In genomic region chr13:46698015-46698414, GRCh38 we compare ENCODE assay signal across 24 cellular contexts.
A peak's percentile ranks its signal among the peaks of the same experiment; 100 is the strongest.
DNase-seq lines count a peak whose midpoint lies in the region; ATAC-seq and TF ChIP-seq lines count a peak whose summit lies in the region.
"Had no signal": no experiment of that assay in that cellular context is flagged by ENCODE, and none has a peak within 500 bp of the region (broad histone marks: within the 10 kb centered on the region; RNA-seq: fewer than 3 reads in every experiment).

No MANE protein-coding gene starts in this region.

- H3K36me3 ChIP-seq in Karpas-422 (ENCODE audit: insufficient read depth, low read length), result no peaks in the 10 kb centered on the region
- H3K36me3 ChIP-seq: neural progenitor cell had no signal

- H4K20me1 ChIP-seq in Karpas-422 (ENCODE audit: insufficient read depth, low read depth, low read length), result no peaks in the 10 kb centered on the region

- no peak overlapping the region for H2AFZ ChIP-seq in Karpas-422 (ENCODE audit: low read length)
- H2AFZ ChIP-seq: neural progenitor cell had no signal

- ATAC-seq in left ventricle myocardium superior, result peak; percentile 91
- ATAC-seq in sciatic nerve, result peak; percentile 83
- ATAC-seq: esophagus mucosa; K562; stimulated activated effector memory CD8-positive, alpha-beta T cell treated with anti-CD3 and anti-CD28 coated beads, Interleukin-12 subunit alpha, Interleukin-12 subunit beta, amount 100 ng/mL, for 72 hours had no signal

- H3K9ac ChIP-seq in Karpas-422 (ENCODE audit: low read length), result no peak overlapping the region
- H3K9ac ChIP-seq: neural progenitor cell, SK-N-SH had no signal

- DNase-seq in coronary artery (ENCODE audit: low spot score) (peak; percentile 80), left ventricle myocardium superior (peak; percentile 74), sciatic nerve (ENCODE audit: low spot score) (peak; percentile 70), ureter (ENCODE audit: low spot score) (peak; percentile 72), DMS53 (lab: John Stamatoyannopoulos, UW) (no peak), Karpas-422 (no peak), NCI-H187 treated with DMSO at 0.1 percent for 48 hours (lab: John Stamatoyannopoulos, UW) (no peak)
- DNase-seq: ACHN; activated CD4-positive, alpha-beta T cell treated with anti-CD3 and anti-CD28 coated beads, Interleukin-2, amount 50 U/mL, for 48 hours; activated gamma-delta T cell treated with Interleukin-2 at 50 U/mL for 16 hours; activated T-cell treated with anti-CD3 and anti-CD28 coated beads, Interleukin-2, amount 50 U/mL, for 48 hours; H7; immature natural killer cell; mesenchymal stem cell; NCI-H1092 treated with DMSO at 0.1 percent for 48 hours; NCI-H1694 treated with DMSO at 0.1 percent for 48 hours; NCI-H2171; NCI-H510A; SK-N-SH; substantia nigra had no signal

- intact Hi-C loops in left ventricle myocardium superior (cut with micrococcal nuclease) (no loop called here), sciatic nerve (cut with DNase I) (no loop called here)

- no peaks in the 10 kb centered on the region for H3K79me2 ChIP-seq in Karpas-422 (ENCODE audit: low read length)

- H3K27ac ChIP-seq in coronary artery, result peak overlapping the region in 1 of 2 donors; percentile 63
- no peak overlapping the region for H3K27ac ChIP-seq in Karpas-422 (ENCODE audit: low read length)
- H3K27ac ChIP-seq: neural progenitor cell had no signal

- no peak overlapping the region for H3K4me2 ChIP-seq in Karpas-422 (ENCODE audit: low read depth, low read length, poor library complexity, severe bottlenecking)
- H3K4me2 ChIP-seq: neural progenitor cell, SK-N-SH had no signal

- no peaks in the 10 kb centered on the region for H3K27me3 ChIP-seq in Karpas-422 (ENCODE audit: low read length)
- H3K27me3 ChIP-seq: neural progenitor cell had no signal

- no peaks in the 10 kb centered on the region for H3K9me3 ChIP-seq in Karpas-422 (ENCODE audit: low read length)
- H3K9me3 ChIP-seq: SK-N-SH had no signal

- TF ChIP-seq CTCF in coronary artery (IDR thresholded peaks at IDR 0.05), result no peak

- no peaks in the 10 kb centered on the region for H3K9me2 ChIP-seq in Karpas-422 (replicated peaks; ENCODE audit: insufficient read depth, low read length)
- H3K9me2 ChIP-seq: SK-N-SH had no signal

- peak overlapping the region; percentile 12 for H3K4me3 ChIP-seq in coronary artery
- no peak overlapping the region for H3K4me3 ChIP-seq in Karpas-422 (ENCODE audit: low read length)
- H3K4me3 ChIP-seq: K562, neural progenitor cell had no signal

- no peaks in the 10 kb centered on the region for H3K4me1 ChIP-seq in Karpas-422 (ENCODE audit: low read length)
- H3K4me1 ChIP-seq: neural progenitor cell had no signal

Comparison
In these comparisons a context has a peak if more than half of its experiments do, and no peak if none do; other contexts are left out.
1. DNase-seq: peak in coronary artery (single experiment), left ventricle myocardium superior (single experiment), sciatic nerve (single experiment) and ureter (single experiment); none in DMS53 (single experiment), Karpas-422 (single experiment) and NCI-H187 treated with DMSO at 0.1 percent for 48 hours (single experiment).